ENCODE assay signal across 19 cellular contexts in genomic region chr1:30863955-30864604, GRCh38. TPM values are rescaled to one million over a fixed set of nuclear protein-coding genes. Genes with fewer than 3 reads are reported as not detected.
A peak's percentile ranks its signal among the peaks of the same experiment; 100 is the strongest.
DNase-seq lines count a peak whose midpoint lies in the region; ATAC-seq, FAIRE-seq and TF ChIP-seq lines count a peak whose summit lies in the region.
"Had no signal": no experiment of that assay in that cellular context is flagged by ENCODE, and none has a peak within 500 bp of the region (broad histone marks: within the 10 kb centered on the region; RNA-seq: fewer than 3 reads in every experiment).

No MANE protein-coding gene starts in this region.

- H3K9me3 ChIP-seq in HEK293 (ENCODE audit: control insufficient read depth, insufficient read depth, low read depth, low read length) (no peaks in the 10 kb centered on the region), GM12878 (replicated peaks; ENCODE audit: control insufficient read depth, insufficient read depth, low read length) (no peaks in the 10 kb centered on the region)
- H3K9me3 ChIP-seq: A549, Caco-2, HAP-1 had no signal

- FAIRE-seq in GM12878 (lab: Jason Lieb, UNC), result no peak
- no peak for FAIRE-seq in GM12892 (lab: Jason Lieb, UNC)
- FAIRE-seq: A549, D721Med, G401.6, GM19239, HTR-8/SVneo had no signal

- in situ Hi-C loops in GM12878 (cut with MboI), result no loop called here

- H3K4me1 ChIP-seq in HEK293 (ENCODE audit: control insufficient read depth, insufficient read depth, low read length), result no peaks in the 10 kb centered on the region
- H3K4me1 ChIP-seq in GM12878 (ENCODE audit: control insufficient read depth, insufficient read depth, low read length), result peaks cover 7% of the 10 kb centered on the region
- H3K4me1 ChIP-seq: A549, Caco-2, HAP-1 had no signal

- peaks cover 4 to 9% of the 10 kb centered on the region in 2 experiments; a peak in 3 of 4 replicates for H3K27me3 ChIP-seq in GM12878 (replicated peaks in 1 of 2; ENCODE audit: control insufficient read depth in 2 of 2, insufficient read depth in 2 of 2, low read length in 1 of 2)

- H3K27ac Mint-ChIP-seq in memory B cell, result no peak overlapping the region
- no peak overlapping the region for H3K27ac Mint-ChIP-seq in stimulated activated memory B cell treated with anti-CD40 and anti-IgM and Interleukin-4, amounts not matched to agents 10 μg/mL and 1 μg/mL and 100 μg/mL, for 72 hours
- H3K27ac Mint-ChIP-seq in activated T-helper 2 cell treated with anti-CD3 and anti-CD28 coated beads, Interferon-gamma antibody, Interleukin-2, Interleukin-4, amounts not matched to agents 10 μg/mL and 5 μg/mL and 100 μg/mL, durations not matched to agents 14 hours and 24 hours and 36 hours, result no peak overlapping the region
- H3K27ac Mint-ChIP-seq: CD4-positive, alpha-beta T cell had no signal

- H3K36me3 Mint-ChIP-seq in memory B cell, result no peaks in the 10 kb centered on the region
- no peaks in the 10 kb centered on the region for H3K36me3 Mint-ChIP-seq in stimulated activated memory B cell treated with anti-CD40 and anti-IgM and Interleukin-4, amounts not matched to agents 10 μg/mL and 1 μg/mL and 100 μg/mL, for 72 hours
- no peaks in the 10 kb centered on the region for H3K36me3 Mint-ChIP-seq in activated T-helper 2 cell treated with anti-CD3 and anti-CD28 coated beads, Interferon-gamma antibody, Interleukin-2, Interleukin-4, amounts not matched to agents 10 μg/mL and 5 μg/mL and 100 μg/mL, durations not matched to agents 14 hours and 24 hours and 36 hours (ENCODE audit: low read depth)

- no peak overlapping the region for H3K4me3 ChIP-seq in HEK293 (ENCODE audit: low read depth, low read length)
- no peak overlapping the region for H3K4me3 ChIP-seq in GM12878
- H3K4me3 ChIP-seq: A549, HAP-1 had no signal

- TF ChIP-seq POLR2A in GM12878 (IDR thresholded peaks at IDR 0.05; ENCODE audit: low read depth, low read length) (no peak), GM12892 (IDR thresholded peaks at IDR 0.05; ENCODE audit: low read depth, low read length) (no peak)

- RAD21 ChIA-PET in GM12878 (lab: Charles Lee; ENCODE audit: unreplicated experiment), result no interaction called here

- peak; percentile 32; the same call in 2 of the 3 replicates for ATAC-seq in GM12878
- ATAC-seq in memory B cell (ENCODE audit: low read depth), result peak; percentile 66
- ATAC-seq in stimulated activated memory B cell treated with anti-CD40 and anti-IgM and Interleukin-4, amounts not matched to agents 10 μg/mL and 1 μg/mL and 100 μg/mL, for 72 hours, result peak; percentile 6
- ATAC-seq in GM18520 (IDR thresholded peaks at IDR 0.05; ENCODE audit: unreplicated experiment), result no peak
- ATAC-seq: A549 had no signal

- TF ChIP-seq EP300 in GM12878 (IDR thresholded peaks at IDR 0.05; ENCODE audit: borderline replicate concordance in 1 of 2, control insufficient read depth in 1 of 2, low read depth in 2 of 2, low read length in 2 of 2), result no peak

- CTCF ChIA-PET in HEK293 (lab: Yijun Ruan, JAX), result interaction anchor here (1.4 kb wide), 1 partner anchor 62 kb away, joined by 7 read pairs; no protein-coding TSS in a partner anchor
- CTCF ChIA-PET in GM12878 (lab: Yijun Ruan, JAX), result interaction anchor here (1.6 to 2.8 kb wide), 2 partner anchors 62 to 81 kb away, joined by 5 to 9 read pairs; no protein-coding TSS in a partner anchor

- H3K27ac ChIP-seq in HEK293 (ENCODE audit: extremely low read depth, low read depth, low read length) (no peak overlapping the region), GM12878 (ENCODE audit: control insufficient read depth, insufficient read depth) (no peak overlapping the region)
- H3K27ac ChIP-seq: 22Rv1, A549, C4-2B had no signal

- no peak for TF ChIP-seq RAD21 in GM12878 (IDR thresholded peaks at IDR 0.05; ENCODE audit: insufficient read depth, low read depth, low read length)

- no peaks in the 10 kb centered on the region for H3K9me3 Mint-ChIP-seq in memory B cell
- H3K9me3 Mint-ChIP-seq in stimulated activated memory B cell treated with anti-CD40 and anti-IgM and Interleukin-4, amounts not matched to agents 10 μg/mL and 1 μg/mL and 100 μg/mL, for 72 hours, result no peaks in the 10 kb centered on the region
- no peaks in the 10 kb centered on the region for H3K9me3 Mint-ChIP-seq in activated T-helper 2 cell treated with anti-CD3 and anti-CD28 coated beads, Interferon-gamma antibody, Interleukin-2, Interleukin-4, amounts not matched to agents 10 μg/mL and 5 μg/mL and 100 μg/mL, durations not matched to agents 14 hours and 24 hours and 36 hours
- H3K9me3 Mint-ChIP-seq: CD4-positive, alpha-beta T cell had no signal

- H2AFZ ChIP-seq in GM12878 (ENCODE audit: control insufficient read depth, low read depth, low read length), result no peak overlapping the region

- H3K4me3 Mint-ChIP-seq in memory B cell, result no peak overlapping the region
- H3K4me3 Mint-ChIP-seq in stimulated activated memory B cell treated with anti-CD40 and anti-IgM and Interleukin-4, amounts not matched to agents 10 μg/mL and 1 μg/mL and 100 μg/mL, for 72 hours, result no peak overlapping the region
- H3K4me3 Mint-ChIP-seq in activated T-helper 2 cell treated with anti-CD3 and anti-CD28 coated beads, Interferon-gamma antibody, Interleukin-2, Interleukin-4, amounts not matched to agents 10 μg/mL and 5 μg/mL and 100 μg/mL, durations not matched to agents 14 hours and 24 hours and 36 hours (ENCODE audit: low read depth), result no peak overlapping the region
- H3K4me3 Mint-ChIP-seq: CD4-positive, alpha-beta T cell had no signal

- H3K36me3 ChIP-seq in HEK293 (ENCODE audit: control insufficient read depth in 2 of 2, insufficient read depth in 1 of 2, low read length in 2 of 2) (no peaks in the 10 kb centered on the region), GM12878 (ENCODE audit: control insufficient read depth in 2 of 2, insufficient read depth in 2 of 2, low read length in 1 of 2) (no peaks in the 10 kb centered on the region)
- H3K36me3 ChIP-seq: HAP-1 had no signal

- DNase-seq in GM12878 (ENCODE audit: low read depth, low spot score) (no peak), memory B cell (ENCODE audit: low spot score in 2 of 2) (no peak), NOMO-1 treated with DMSO at 0.1 percent for 48 hours (lab: John Stamatoyannopoulos, UW; ENCODE audit: unreplicated experiment) (no peak), GM12892 (ENCODE audit: insufficient read length) (no peak)
- DNase-seq in activated T-helper 2 cell treated with anti-CD3 and anti-CD28 coated beads, Interferon-gamma antibody, Interleukin-2, Interleukin-4, amounts not matched to agents 10 μg/mL and 5 μg/mL and 100 μg/mL, durations not matched to agents 14 hours and 24 hours and 36 hours (ENCODE audit: low spot score), result no peak
- DNase-seq: AML-193; Caco-2; CD4-positive, alpha-beta T cell had no signal

- no peak overlapping the region for H3K4me2 ChIP-seq in GM12878 (ENCODE audit: control insufficient read depth, insufficient read depth)
- H3K4me2 ChIP-seq: A549 had no signal

- peaks cover 6% of the 10 kb centered on the region for H3K4me1 Mint-ChIP-seq in memory B cell
- peaks cover 10% of the 10 kb centered on the region for H3K4me1 Mint-ChIP-seq in stimulated activated memory B cell treated with anti-CD40 and anti-IgM and Interleukin-4, amounts not matched to agents 10 μg/mL and 1 μg/mL and 100 μg/mL, for 72 hours
- H3K4me1 Mint-ChIP-seq in activated T-helper 2 cell treated with anti-CD3 and anti-CD28 coated beads, Interferon-gamma antibody, Interleukin-2, Interleukin-4, amounts not matched to agents 10 μg/mL and 5 μg/mL and 100 μg/mL, durations not matched to agents 14 hours and 24 hours and 36 hours (ENCODE audit: low read depth), result peaks cover under 1% of the 10 kb centered on the region

- no peak for TF ChIP-seq CTCF in HEK293 (tag by site-specific recombination; IDR thresholded peaks at IDR 0.05)
- no peak for TF ChIP-seq CTCF in GM12878 (IDR thresholded peaks at IDR 0.05 in 2 of 3, conservative IDR thresholded peaks at IDR 0.05 in 1 of 3; ENCODE audit: control insufficient read depth in 2 of 3, extremely low read depth in 1 of 3, insufficient read depth in 1 of 3, low read depth in 3 of 3, low read length in 3 of 3)

- no peak overlapping the region for H3K9ac ChIP-seq in GM12878 (ENCODE audit: control insufficient read depth, insufficient read depth, low read length)

- peaks cover 2% of the 10 kb centered on the region; the same call in 1 of the 2 replicates for H4K20me1 ChIP-seq in GM12878 (ENCODE audit: control insufficient read depth, insufficient read depth)

- SMC1A ChIA-PET in GM12878 (lab: Charles Lee; ENCODE audit: uncharacterized antibody, unreplicated experiment), result interaction anchor here (1.8 kb wide), 1 partner anchor 28 kb away, joined by 4 read pairs; no protein-coding TSS in a partner anchor

- H3K27me3 Mint-ChIP-seq in memory B cell, result peaks cover 27% of the 10 kb centered on the region
- peaks cover 68% of the 10 kb centered on the region for H3K27me3 Mint-ChIP-seq in stimulated activated memory B cell treated with anti-CD40 and anti-IgM and Interleukin-4, amounts not matched to agents 10 μg/mL and 1 μg/mL and 100 μg/mL, for 72 hours
- peaks cover 19% of the 10 kb centered on the region for H3K27me3 Mint-ChIP-seq in activated T-helper 2 cell treated with anti-CD3 and anti-CD28 coated beads, Interferon-gamma antibody, Interleukin-2, Interleukin-4, amounts not matched to agents 10 μg/mL and 5 μg/mL and 100 μg/mL, durations not matched to agents 14 hours and 24 hours and 36 hours (ENCODE audit: low read depth)

- BruUV-seq in GM12878 (replicated peaks; lab: Mats Ljungman, UMichigan), result no TSS peak

- no peaks in the 10 kb centered on the region for H3K79me2 ChIP-seq in GM12878 (ENCODE audit: control insufficient read depth, insufficient read depth, low read length)

- WGBS in GM12878 (ENCODE audit: insufficient coverage, insufficient replicate concordance, low lambda C conversion rate, missing lambda C conversion rate), result 44% methylated on average over 8 of the region's 8 CpGs

- POLR2A ChIA-PET in HEK293 (lab: Yijun Ruan, JAX) (no interaction called here), GM12878 (lab: Charles Lee) (no interaction called here)

- intact Hi-C loops in GM12878 (cut with micrococcal nuclease; ENCODE audit: unreplicated experiment), result no loop called here
- intact Hi-C loops in activated T-helper 2 cell treated with anti-CD3 and anti-CD28 coated beads, Interferon-gamma antibody, Interleukin-2, Interleukin-4, amounts not matched to agents 10 μg/mL and 5 μg/mL and 100 μg/mL, durations not matched to agents 14 hours and 24 hours and 36 hours (cut with micrococcal nuclease), result no loop called here

RNA-seq across cellular contexts. Expression of gene SDC3, which starts 44.5 kb away (rescaled TPM):
- total RNA-seq in GM12878 (2013; cell fraction: nucleolus; rRNA removed), result 0.06 and 0.24 TPM in 2 replicates
- total RNA-seq in GM12878 (2014; rRNA removed) (under 0.01 TPM in 1 of 2 replicates, not detected in the other), GM12878 (2014; rRNA removed; fragmentation: Illumina TruSeq; extraction: Trizol) (0.05 and 0.09 TPM in 2 replicates), GM12878 (2021) (0.24 and 0.36 TPM in 2 replicates)
- 0.12 TPM for polyA plus RNA-seq in GM12878 (2011; ENCODE audit: low read depth)
- polyA plus RNA-seq in GM12878 (2011; rRNA removed) (0.13 and 0.46 TPM in 2 replicates), GM12878 (2014; fragmentation: Illumina TruSeq; extraction: Trizol) (0.04 TPM in 1 of 2 replicates, not detected in the other), GM12878 (2014; fragmentation: Nextera tagmentation; extraction: Ambion mirVana) (under 1 TPM in 1 of 2 experiments, not detected in 1; under 0.01 TPM), GM12878 (2014; rRNA removed) (0.10 and 0.23 TPM in 2 replicates), GM12878 (2016; fragmentation: Nextera tagmentation; extraction: Ambion mirVana) (under 1 TPM in 1 of 2 experiments, not detected in 1; 0.04 TPM)
- 0.57 and 0.70 TPM in 2 replicates for polyA plus RNA-seq in GM12878 (2011; cell fraction: cytosol; rRNA removed)
- polyA plus RNA-seq in GM12878 (2011; cell fraction: nucleus; rRNA removed), result 0.66 and 0.72 TPM in 2 replicates
- 0.08 and 0.22 TPM in 2 replicates for polyA plus RNA-seq in GM12878 (2012)
- polyA minus RNA-seq in GM12878 (2011; rRNA and poly(A)+ RNA removed), result 0.37 and 0.67 TPM in 2 replicates
- polyA minus RNA-seq in GM12878 (2011; cell fraction: cytosol; rRNA and poly(A)+ RNA removed), result 1.1 TPM in 1 of 2 replicates, not detected in the other
- polyA minus RNA-seq in GM12878 (2011; cell fraction: nucleus; rRNA and poly(A)+ RNA removed), result 0.24 and 0.38 TPM in 2 replicates
- 0.46 and 0.92 TPM in 2 replicates for total RNA-seq in activated T-helper 2 cell treated with anti-CD3 and anti-CD28 coated beads, Interferon-gamma antibody, Interleukin-2, Interleukin-4, amounts not matched to agents 10 μg/mL and 5 μg/mL and 100 μg/mL, durations not matched to agents 14 hours and 24 hours and 36 hours
- polyA plus RNA-seq in GM12892 (2012; ENCODE audit: missing spikeins), result 0.28 TPM
